ENCODE assay signal across 8 cellular contexts in genomic region chr19:6735181-6735891, GRCh38. TPM values are rescaled to one million over a fixed set of nuclear protein-coding genes. Genes with fewer than 3 reads are reported as not detected.
DNase-seq lines count a peak whose midpoint lies in the region; ATAC-seq and TF ChIP-seq lines count a peak whose summit lies in the region.
"Had no signal": no experiment of that assay in that cellular context is flagged by ENCODE, and none has a peak within 500 bp of the region (broad histone marks: within the 10 kb centered on the region; RNA-seq: fewer than 3 reads in every experiment).

No MANE protein-coding gene starts in this region.

- H3K4me3 ChIP-seq in fibroblast of the aortic adventitia (ENCODE audit: low read depth, low read length): peak overlapping the region; percentile 89
- H3K4me3 ChIP-seq in transverse colon: no peak overlapping the region

- H3K36me3 Mint-ChIP-seq in activated naive CD4-positive, alpha-beta T cell treated with anti-CD3 and anti-CD28 coated beads, Interleukin-2, amount 50 U/mL, for 24 hours: peaks cover 3% of the 10 kb centered on the region

- 78 to 100% methylated on average over 5 to 15 of the region's 15 CpGs for WGBS in transverse colon (ENCODE audit: low coverage in 1 of 2), 2 donors

- no peaks in the 10 kb centered on the region for H3K27me3 ChIP-seq in transverse colon

- no peak for DNase-seq in activated naive CD4-positive, alpha-beta T cell (lab: John Stamatoyannopoulos, UW)
- DNase-seq in fibroblast of the aortic adventitia (ENCODE audit: low read depth): no peak
- DNase-seq in transverse colon: no peak
- no peak for DNase-seq in DMS153 treated with DMSO at 0.1 percent for 48 hours (lab: John Stamatoyannopoulos, UW; ENCODE audit: unreplicated experiment)
- DNase-seq: COR-L47, retina had no signal

- no peak for TF ChIP-seq POLR2A in transverse colon (IDR thresholded peaks at IDR 0.05)

- no peak for ATAC-seq in GM21737 (IDR thresholded peaks at IDR 0.05; ENCODE audit: unreplicated experiment)

- H3K4me1 Mint-ChIP-seq in activated naive CD4-positive, alpha-beta T cell treated with anti-CD3 and anti-CD28 coated beads, Interleukin-2, amount 50 U/mL, for 24 hours: peaks cover 28% of the 10 kb centered on the region

- H3K4me1 ChIP-seq in transverse colon: peaks cover 23 to 34% (median 27%) of the 10 kb centered on the region in 4 donors

- no peaks in the 10 kb centered on the region for H3K9me3 ChIP-seq in transverse colon

- H3K9me3 Mint-ChIP-seq in activated naive CD4-positive, alpha-beta T cell treated with anti-CD3 and anti-CD28 coated beads, Interleukin-2, amount 50 U/mL, for 24 hours: no peaks in the 10 kb centered on the region

- peak overlapping the region; percentile 88 for H3K4me3 Mint-ChIP-seq in activated naive CD4-positive, alpha-beta T cell treated with anti-CD3 and anti-CD28 coated beads, Interleukin-2, amount 50 U/mL, for 24 hours

- in situ Hi-C loops in transverse colon (cut with MboI; ENCODE audit: low pct_ligation_motif_present in 1 of 4, low pct_unique_long_range_greater_than_20kb in 1 of 4, low sequenced_read_pairs in 3 of 4): loop anchor here in 3 of 4 donors (5.0 to 25.0 kb wide), 3 partner anchors 127 to 211 kb away; no protein-coding TSS in a partner anchor

- H3K36me3 ChIP-seq in transverse colon: no peaks in the 10 kb centered on the region

- no peaks in the 10 kb centered on the region for H3K27me3 Mint-ChIP-seq in activated naive CD4-positive, alpha-beta T cell treated with anti-CD3 and anti-CD28 coated beads, Interleukin-2, amount 50 U/mL, for 24 hours

- H3K27ac ChIP-seq in transverse colon: peak overlapping the region; percentile 94 to 98 (median 96)

- TF ChIP-seq EP300 in transverse colon (IDR thresholded peaks at IDR 0.05; ENCODE audit: low read depth): no peak

- TF ChIP-seq CTCF in fibroblast of the aortic adventitia (IDR thresholded peaks at IDR 0.05; ENCODE audit: insufficient read depth, low read length) (no peak), transverse colon (IDR thresholded peaks at IDR 0.05) (no peak)

- H3K27ac Mint-ChIP-seq in activated naive CD4-positive, alpha-beta T cell treated with anti-CD3 and anti-CD28 coated beads, Interleukin-2, amount 50 U/mL, for 24 hours: peak overlapping the region; percentile 94

- intact Hi-C loops in transverse colon (cut with DNase I; ENCODE audit: low total_unique reads): loop anchor here (5.0 kb wide), 1 partner anchor 632 kb away; no protein-coding TSS in a partner anchor

RNA-seq across cellular contexts. Expression of gene GPR108, which starts 2.0 kb away (rescaled TPM):
- total RNA-seq in fibroblast of the aortic adventitia (ENCODE audit: low replicate concordance): 32.5 and 33.4 TPM in 2 replicates
- total RNA-seq in transverse colon: 100 to 1,000 TPM in 2 of 4 donors, 10 to 100 TPM in 2; 38.0 to 118 (median 90.6) TPM

RNA-seq across cellular contexts. Expression of gene TRIP10, which starts 4.1 kb away (rescaled TPM):
- total RNA-seq in fibroblast of the aortic adventitia (ENCODE audit: low replicate concordance) (33.3 and 44.9 TPM in 2 replicates), transverse colon (100 to 1,000 TPM in 1 of 4 donors, 10 to 100 TPM in 3; 55.5 to 227 (median 78.8) TPM)

RNA-seq across cellular contexts. Expression of gene C3, which starts 14.9 kb away (rescaled TPM):
- 93.5 and 1,485 TPM in 2 replicates for total RNA-seq in fibroblast of the aortic adventitia (ENCODE audit: low replicate concordance)
- 100 to 1,000 TPM in 3 of 4 donors, 10 to 100 TPM in 1; 50.1 to 351 (median 194) TPM for total RNA-seq in transverse colon

RNA-seq across cellular contexts. Expression of gene SH2D3A, which starts 31.9 kb away (rescaled TPM):
- not detected in 2 replicates for total RNA-seq in fibroblast of the aortic adventitia (ENCODE audit: low replicate concordance)
- total RNA-seq in transverse colon: 100 to 1,000 TPM in 1 of 4 donors, 10 to 100 TPM in 3; 41.4 to 127 (median 55.5) TPM

RNA-seq across cellular contexts. Expression of gene VAV1, which starts 37.2 kb away (rescaled TPM):
- total RNA-seq in fibroblast of the aortic adventitia (ENCODE audit: low replicate concordance) (not detected in 2 replicates), transverse colon (10 to 100 TPM in 1 of 4 donors, 1 to 10 TPM in 2, under 1 TPM in 1; 0.60 to 10.8 (median 6.0) TPM)
